In the genomic region with DNA sequence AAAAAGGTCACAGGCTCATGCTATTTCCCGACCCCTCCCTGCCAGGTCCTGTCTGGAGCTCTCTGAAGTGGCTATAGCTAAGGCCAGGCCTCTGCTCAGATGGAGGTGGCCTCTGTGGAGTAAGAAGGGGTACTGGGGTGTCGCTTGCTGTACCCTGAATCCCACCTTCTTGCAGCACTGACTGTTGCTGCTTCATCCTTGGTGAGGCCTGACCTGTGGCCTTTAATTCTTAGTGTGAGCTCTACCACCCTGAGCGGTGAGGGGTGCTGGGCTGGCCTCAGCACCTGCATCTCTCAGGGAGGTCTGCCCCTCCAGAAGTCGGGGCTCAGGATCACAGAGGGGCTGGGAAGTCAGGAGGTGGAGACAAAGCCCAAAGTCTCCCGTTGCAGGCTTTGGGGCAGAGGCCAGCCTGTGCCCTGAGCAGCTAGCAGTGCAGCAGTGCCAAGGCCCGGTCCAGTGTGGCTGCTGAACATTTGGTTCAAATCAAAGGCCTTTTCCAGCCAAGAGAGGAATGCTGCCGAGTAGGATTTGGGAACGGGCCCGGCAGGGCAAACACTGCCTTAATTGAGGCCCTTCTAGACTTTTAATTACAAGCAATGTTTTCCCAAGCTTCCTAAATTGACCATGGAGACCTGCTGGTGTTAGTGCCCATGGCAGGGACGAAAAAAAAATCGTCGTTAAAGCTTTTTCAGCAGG, we compare ENCODE assay signal across 1 cellular context.
TF ChIP-seq lines count a peak whose summit lies in the region.

No MANE protein-coding gene starts in this region.

TF ChIP-seq in HepG2, 621 proteins besides CTCF, POLR2A, EP300 and RAD21 (continued from another document and continues in another):
- TF ChIP-seq, protein P1, sequence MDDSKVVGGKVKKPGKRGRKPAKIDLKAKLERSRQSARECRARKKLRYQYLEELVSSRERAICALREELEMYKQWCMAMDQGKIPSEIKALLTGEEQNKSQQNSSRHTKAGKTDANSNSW (CRISPR knock-in tag; IDR thresholded peaks at IDR 0.05; ENCODE audit: borderline replicate concordance), result 0 out of 2 replicates have a peak, but pooled peaks have one; percentile 90
- TF ChIP-seq ZFP62 (CRISPR knock-in tag; IDR thresholded peaks at IDR 0.05) (no peak), CBFB (CRISPR knock-in tag; IDR thresholded peaks at IDR 0.05) (no peak; the same call in 1 of the 2 replicates), ZNF598 (CRISPR knock-in tag; IDR thresholded peaks at IDR 0.05; ENCODE audit: borderline replicate concordance) (peak; percentile 94), SATB2 (CRISPR knock-in tag; IDR thresholded peaks at IDR 0.05) (0 out of 2 replicates have a peak, but pooled peaks have one; percentile 67), ZNF225 (CRISPR knock-in tag; IDR thresholded peaks at IDR 0.05) (no peak; the same call in 1 of the 2 replicates), KLF13 (CRISPR knock-in tag; IDR thresholded peaks at IDR 0.05) (no peak), SRSF4 (IDR thresholded peaks at IDR 0.05; ENCODE audit: low read depth, low read length, poor library complexity, severe bottlenecking) (no peak), PAX8 (CRISPR knock-in tag; IDR thresholded peaks at IDR 0.05; ENCODE audit: borderline replicate concordance) (no peak; the same call in 1 of the 2 replicates), SOX5 (CRISPR knock-in tag; IDR thresholded peaks at IDR 0.05; ENCODE audit: borderline replicate concordance) (no peak), GABPA (IDR thresholded peaks at IDR 0.05; ENCODE audit: low read depth, low read length) (no peak), GABPA (CRISPR knock-in tag; IDR thresholded peaks at IDR 0.05; ENCODE audit: low read depth) (no peak), CREB1 (IDR thresholded peaks at IDR 0.05) (no peak), CREB1 (CRISPR knock-in tag; IDR thresholded peaks at IDR 0.05) (no peak), HDAC2 (CRISPR knock-in tag; IDR thresholded peaks at IDR 0.05) (peak; percentile 16), HNRNPUL1 (IDR thresholded peaks at IDR 0.05; ENCODE audit: low read depth, low read length) (no peak), ZNF703 (CRISPR knock-in tag; IDR thresholded peaks at IDR 0.05; ENCODE audit: borderline replicate concordance) (no peak), ZSCAN25 (CRISPR knock-in tag; IDR thresholded peaks at IDR 0.05) (no peak), ZNF496 (CRISPR knock-in tag; IDR thresholded peaks at IDR 0.05; ENCODE audit: insufficient replicate concordance) (no peak), RNF2 (conservative IDR thresholded peaks at IDR 0.05; ENCODE audit: low read depth) (no peak), ZNF34 (CRISPR knock-in tag; IDR thresholded peaks at IDR 0.05; ENCODE audit: borderline replicate concordance) (no peak; the same call in 1 of the 2 replicates), ZKSCAN8 (CRISPR knock-in tag; IDR thresholded peaks at IDR 0.05; ENCODE audit: borderline replicate concordance) (no peak), NR2F1 (CRISPR knock-in tag; IDR thresholded peaks at IDR 0.05) (no peak), ZBTB8A (CRISPR knock-in tag; IDR thresholded peaks at IDR 0.05; ENCODE audit: borderline replicate concordance, low read depth) (no peak), RFXANK (CRISPR knock-in tag; IDR thresholded peaks at IDR 0.05) (no peak), ZSCAN21 (CRISPR knock-in tag; IDR thresholded peaks at IDR 0.05; ENCODE audit: borderline replicate concordance) (no peak; the same call in 1 of the 2 replicates), REL (CRISPR knock-in tag; conservative IDR thresholded peaks at IDR 0.05) (no peak), ZNF253 (CRISPR knock-in tag; IDR thresholded peaks at IDR 0.05; ENCODE audit: borderline replicate concordance) (no peak), RFX5 (IDR thresholded peaks at IDR 0.05; ENCODE audit: low read depth, low read length) (no peak), MIXL1 (CRISPR knock-in tag; IDR thresholded peaks at IDR 0.05) (no peak), RELA (CRISPR knock-in tag; IDR thresholded peaks at IDR 0.05) (no peak), SP1 (IDR thresholded peaks at IDR 0.05) (no peak), SP1 (CRISPR knock-in tag; IDR thresholded peaks at IDR 0.05) (no peak), ZNF878 (CRISPR knock-in tag; IDR thresholded peaks at IDR 0.05) (no peak), PPARG (CRISPR knock-in tag; conservative IDR thresholded peaks at IDR 0.05) (0 out of 2 replicates have a peak, but pooled peaks have one; percentile 5), ZC3H4 (CRISPR knock-in tag; IDR thresholded peaks at IDR 0.05; ENCODE audit: borderline replicate concordance) (peak; percentile 74), NR2F2 (IDR thresholded peaks at IDR 0.05; ENCODE audit: borderline replicate concordance, low read depth) (no peak), SRY (CRISPR knock-in tag; IDR thresholded peaks at IDR 0.05) (0 out of 2 replicates have a peak, but pooled peaks have one; percentile 48), PTBP1 (IDR thresholded peaks at IDR 0.05; ENCODE audit: low read depth, low read length, poor library complexity, severe bottlenecking) (no peak), ZNF713 (CRISPR knock-in tag; IDR thresholded peaks at IDR 0.05) (no peak)
- TF ChIP-seq, protein P2, sequence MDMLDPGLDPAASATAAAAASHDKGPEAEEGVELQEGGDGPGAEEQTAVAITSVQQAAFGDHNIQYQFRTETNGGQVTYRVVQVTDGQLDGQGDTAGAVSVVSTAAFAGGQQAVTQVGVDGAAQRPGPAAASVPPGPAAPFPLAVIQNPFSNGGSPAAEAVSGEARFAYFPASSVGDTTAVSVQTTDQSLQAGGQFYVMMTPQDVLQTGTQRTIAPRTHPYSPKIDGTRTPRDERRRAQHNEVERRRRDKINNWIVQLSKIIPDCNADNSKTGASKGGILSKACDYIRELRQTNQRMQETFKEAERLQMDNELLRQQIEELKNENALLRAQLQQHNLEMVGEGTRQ (IDR thresholded peaks at IDR 0.05; ENCODE audit: low read depth, low read length), result no peak
- TF ChIP-seq, protein P2 (CRISPR knock-in tag; IDR thresholded peaks at IDR 0.05; ENCODE audit: borderline replicate concordance), result no peak
- TF ChIP-seq, protein P3, sequence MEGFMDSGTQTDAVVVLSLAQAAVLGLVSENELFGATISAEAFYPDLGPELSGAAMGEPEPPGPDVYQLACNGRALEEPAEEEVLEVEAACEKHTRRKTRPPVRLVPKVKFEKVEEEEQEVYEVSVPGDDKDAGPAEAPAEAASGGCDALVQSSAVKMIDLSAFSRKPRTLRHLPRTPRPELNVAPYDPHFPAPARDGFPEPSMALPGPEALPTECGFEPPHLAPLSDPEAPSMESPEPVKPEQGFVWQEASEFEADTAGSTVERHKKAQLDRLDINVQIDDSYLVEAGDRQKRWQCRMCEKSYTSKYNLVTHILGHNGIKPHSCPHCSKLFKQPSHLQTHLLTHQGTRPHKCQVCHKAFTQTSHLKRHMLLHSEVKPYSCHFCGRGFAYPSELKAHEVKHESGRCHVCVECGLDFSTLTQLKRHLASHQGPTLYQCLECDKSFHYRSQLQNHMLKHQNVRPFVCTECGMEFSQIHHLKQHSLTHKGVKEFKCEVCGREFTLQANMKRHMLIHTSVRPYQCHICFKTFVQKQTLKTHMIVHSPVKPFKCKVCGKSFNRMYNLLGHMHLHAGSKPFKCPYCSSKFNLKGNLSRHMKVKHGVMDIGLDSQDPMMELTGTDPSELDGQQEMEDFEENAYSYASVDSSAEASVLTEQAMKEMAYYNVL (CRISPR knock-in tag; IDR thresholded peaks at IDR 0.05; ENCODE audit: borderline replicate concordance), result 0 out of 2 replicates have a peak, but pooled peaks have one; percentile 14
- TF ChIP-seq, protein P4, sequence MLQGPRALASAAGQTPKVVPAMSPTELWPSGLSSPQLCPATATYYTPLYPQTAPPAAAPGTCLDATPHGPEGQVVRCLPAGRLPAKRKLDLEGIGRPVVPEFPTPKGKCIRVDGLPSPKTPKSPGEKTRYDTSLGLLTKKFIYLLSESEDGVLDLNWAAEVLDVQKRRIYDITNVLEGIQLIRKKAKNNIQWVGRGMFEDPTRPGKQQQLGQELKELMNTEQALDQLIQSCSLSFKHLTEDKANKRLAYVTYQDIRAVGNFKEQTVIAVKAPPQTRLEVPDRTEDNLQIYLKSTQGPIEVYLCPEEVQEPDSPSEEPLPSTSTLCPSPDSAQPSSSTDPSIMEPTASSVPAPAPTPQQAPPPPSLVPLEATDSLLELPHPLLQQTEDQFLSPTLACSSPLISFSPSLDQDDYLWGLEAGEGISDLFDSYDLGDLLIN (CRISPR knock-in tag; IDR thresholded peaks at IDR 0.05; ENCODE audit: borderline replicate concordance), result no peak
- TF ChIP-seq, protein P5, sequence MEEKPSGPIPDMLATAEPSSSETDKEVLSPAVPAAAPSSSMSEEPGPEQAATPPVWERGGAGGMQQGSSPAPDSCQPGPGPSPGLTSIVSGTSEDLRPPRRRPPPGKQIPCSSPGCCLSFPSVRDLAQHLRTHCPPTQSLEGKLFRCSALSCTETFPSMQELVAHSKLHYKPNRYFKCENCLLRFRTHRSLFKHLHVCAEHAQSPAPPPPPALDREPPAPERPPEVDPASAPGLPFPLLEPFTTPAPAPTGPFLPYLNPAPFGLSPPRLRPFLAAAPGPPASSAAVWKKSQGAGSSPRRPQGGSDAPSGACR (CRISPR knock-in tag; IDR thresholded peaks at IDR 0.05), result no peak
- TF ChIP-seq, protein P6, sequence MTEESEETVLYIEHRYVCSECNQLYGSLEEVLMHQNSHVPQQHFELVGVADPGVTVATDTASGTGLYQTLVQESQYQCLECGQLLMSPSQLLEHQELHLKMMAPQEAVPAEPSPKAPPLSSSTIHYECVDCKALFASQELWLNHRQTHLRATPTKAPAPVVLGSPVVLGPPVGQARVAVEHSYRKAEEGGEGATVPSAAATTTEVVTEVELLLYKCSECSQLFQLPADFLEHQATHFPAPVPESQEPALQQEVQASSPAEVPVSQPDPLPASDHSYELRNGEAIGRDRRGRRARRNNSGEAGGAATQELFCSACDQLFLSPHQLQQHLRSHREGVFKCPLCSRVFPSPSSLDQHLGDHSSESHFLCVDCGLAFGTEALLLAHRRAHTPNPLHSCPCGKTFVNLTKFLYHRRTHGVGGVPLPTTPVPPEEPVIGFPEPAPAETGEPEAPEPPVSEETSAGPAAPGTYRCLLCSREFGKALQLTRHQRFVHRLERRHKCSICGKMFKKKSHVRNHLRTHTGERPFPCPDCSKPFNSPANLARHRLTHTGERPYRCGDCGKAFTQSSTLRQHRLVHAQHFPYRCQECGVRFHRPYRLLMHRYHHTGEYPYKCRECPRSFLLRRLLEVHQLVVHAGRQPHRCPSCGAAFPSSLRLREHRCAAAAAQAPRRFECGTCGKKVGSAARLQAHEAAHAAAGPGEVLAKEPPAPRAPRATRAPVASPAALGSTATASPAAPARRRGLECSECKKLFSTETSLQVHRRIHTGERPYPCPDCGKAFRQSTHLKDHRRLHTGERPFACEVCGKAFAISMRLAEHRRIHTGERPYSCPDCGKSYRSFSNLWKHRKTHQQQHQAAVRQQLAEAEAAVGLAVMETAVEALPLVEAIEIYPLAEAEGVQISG (CRISPR knock-in tag; IDR thresholded peaks at IDR 0.05), result no peak
- TF ChIP-seq, protein P7, sequence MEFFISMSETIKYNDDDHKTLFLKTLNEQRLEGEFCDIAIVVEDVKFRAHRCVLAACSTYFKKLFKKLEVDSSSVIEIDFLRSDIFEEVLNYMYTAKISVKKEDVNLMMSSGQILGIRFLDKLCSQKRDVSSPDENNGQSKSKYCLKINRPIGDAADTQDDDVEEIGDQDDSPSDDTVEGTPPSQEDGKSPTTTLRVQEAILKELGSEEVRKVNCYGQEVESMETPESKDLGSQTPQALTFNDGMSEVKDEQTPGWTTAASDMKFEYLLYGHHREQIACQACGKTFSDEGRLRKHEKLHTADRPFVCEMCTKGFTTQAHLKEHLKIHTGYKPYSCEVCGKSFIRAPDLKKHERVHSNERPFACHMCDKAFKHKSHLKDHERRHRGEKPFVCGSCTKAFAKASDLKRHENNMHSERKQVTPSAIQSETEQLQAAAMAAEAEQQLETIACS (CRISPR knock-in tag; IDR thresholded peaks at IDR 0.05), result no peak
- TF ChIP-seq, protein P8, sequence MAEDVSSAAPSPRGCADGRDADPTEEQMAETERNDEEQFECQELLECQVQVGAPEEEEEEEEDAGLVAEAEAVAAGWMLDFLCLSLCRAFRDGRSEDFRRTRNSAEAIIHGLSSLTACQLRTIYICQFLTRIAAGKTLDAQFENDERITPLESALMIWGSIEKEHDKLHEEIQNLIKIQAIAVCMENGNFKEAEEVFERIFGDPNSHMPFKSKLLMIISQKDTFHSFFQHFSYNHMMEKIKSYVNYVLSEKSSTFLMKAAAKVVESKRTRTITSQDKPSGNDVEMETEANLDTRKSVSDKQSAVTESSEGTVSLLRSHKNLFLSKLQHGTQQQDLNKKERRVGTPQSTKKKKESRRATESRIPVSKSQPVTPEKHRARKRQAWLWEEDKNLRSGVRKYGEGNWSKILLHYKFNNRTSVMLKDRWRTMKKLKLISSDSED (CRISPR knock-in tag; IDR thresholded peaks at IDR 0.05), result no peak
- TF ChIP-seq, protein P9, sequence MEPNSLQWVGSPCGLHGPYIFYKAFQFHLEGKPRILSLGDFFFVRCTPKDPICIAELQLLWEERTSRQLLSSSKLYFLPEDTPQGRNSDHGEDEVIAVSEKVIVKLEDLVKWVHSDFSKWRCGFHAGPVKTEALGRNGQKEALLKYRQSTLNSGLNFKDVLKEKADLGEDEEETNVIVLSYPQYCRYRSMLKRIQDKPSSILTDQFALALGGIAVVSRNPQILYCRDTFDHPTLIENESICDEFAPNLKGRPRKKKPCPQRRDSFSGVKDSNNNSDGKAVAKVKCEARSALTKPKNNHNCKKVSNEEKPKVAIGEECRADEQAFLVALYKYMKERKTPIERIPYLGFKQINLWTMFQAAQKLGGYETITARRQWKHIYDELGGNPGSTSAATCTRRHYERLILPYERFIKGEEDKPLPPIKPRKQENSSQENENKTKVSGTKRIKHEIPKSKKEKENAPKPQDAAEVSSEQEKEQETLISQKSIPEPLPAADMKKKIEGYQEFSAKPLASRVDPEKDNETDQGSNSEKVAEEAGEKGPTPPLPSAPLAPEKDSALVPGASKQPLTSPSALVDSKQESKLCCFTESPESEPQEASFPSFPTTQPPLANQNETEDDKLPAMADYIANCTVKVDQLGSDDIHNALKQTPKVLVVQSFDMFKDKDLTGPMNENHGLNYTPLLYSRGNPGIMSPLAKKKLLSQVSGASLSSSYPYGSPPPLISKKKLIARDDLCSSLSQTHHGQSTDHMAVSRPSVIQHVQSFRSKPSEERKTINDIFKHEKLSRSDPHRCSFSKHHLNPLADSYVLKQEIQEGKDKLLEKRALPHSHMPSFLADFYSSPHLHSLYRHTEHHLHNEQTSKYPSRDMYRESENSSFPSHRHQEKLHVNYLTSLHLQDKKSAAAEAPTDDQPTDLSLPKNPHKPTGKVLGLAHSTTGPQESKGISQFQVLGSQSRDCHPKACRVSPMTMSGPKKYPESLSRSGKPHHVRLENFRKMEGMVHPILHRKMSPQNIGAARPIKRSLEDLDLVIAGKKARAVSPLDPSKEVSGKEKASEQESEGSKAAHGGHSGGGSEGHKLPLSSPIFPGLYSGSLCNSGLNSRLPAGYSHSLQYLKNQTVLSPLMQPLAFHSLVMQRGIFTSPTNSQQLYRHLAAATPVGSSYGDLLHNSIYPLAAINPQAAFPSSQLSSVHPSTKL (CRISPR knock-in tag; IDR thresholded peaks at IDR 0.05), result no peak; the same call in 1 of the 2 replicates
- TF ChIP-seq, protein P10, sequence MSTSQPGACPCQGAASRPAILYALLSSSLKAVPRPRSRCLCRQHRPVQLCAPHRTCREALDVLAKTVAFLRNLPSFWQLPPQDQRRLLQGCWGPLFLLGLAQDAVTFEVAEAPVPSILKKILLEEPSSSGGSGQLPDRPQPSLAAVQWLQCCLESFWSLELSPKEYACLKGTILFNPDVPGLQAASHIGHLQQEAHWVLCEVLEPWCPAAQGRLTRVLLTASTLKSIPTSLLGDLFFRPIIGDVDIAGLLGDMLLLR (CRISPR knock-in tag; IDR thresholded peaks at IDR 0.05), result no peak
